Comparison of ENCODE assay signal across 1 cellular context in the genomic region with DNA sequence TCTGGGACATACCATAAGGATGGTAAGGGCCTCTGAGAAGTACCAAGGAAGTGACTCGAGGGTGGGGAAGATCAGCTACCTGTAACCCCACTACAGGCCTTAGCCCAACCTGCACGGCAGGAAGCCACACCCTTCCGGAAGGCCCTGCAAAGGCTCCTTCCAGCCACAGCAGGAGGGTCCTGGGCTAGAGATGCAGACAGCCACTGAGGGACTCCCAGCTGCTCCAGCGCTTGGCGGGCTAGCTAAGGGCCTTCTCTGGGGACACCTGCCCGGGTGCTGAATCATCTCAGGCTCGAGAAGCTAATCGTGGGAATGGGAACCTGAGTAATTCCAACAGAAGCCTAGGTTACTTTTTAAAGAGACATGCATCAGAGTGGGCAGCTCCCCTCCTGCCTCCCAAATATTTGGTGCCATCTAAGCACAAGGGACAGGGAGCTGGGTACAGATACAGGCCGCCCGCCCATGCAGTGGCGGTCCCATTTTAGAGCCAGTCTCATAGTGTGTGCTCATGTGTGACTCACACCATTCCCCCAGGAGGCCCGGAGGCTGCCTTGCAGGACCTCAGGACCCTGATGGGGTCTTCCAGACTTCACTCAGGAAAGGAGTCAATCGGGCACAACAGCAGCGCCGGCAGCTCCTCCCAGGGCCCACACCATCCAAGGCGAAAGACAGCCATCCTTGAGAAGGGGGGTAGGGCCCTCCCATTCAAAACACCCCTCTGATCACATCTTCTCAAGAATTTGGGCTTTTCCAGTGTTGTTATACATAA.
TF ChIP-seq lines count a peak whose summit lies in the region.

No MANE protein-coding gene starts in this region.

TF ChIP-seq in GM12878, 131 proteins besides CTCF, POLR2A, EP300 and RAD21 (continues in another document):
- TF ChIP-seq, protein P1, sequence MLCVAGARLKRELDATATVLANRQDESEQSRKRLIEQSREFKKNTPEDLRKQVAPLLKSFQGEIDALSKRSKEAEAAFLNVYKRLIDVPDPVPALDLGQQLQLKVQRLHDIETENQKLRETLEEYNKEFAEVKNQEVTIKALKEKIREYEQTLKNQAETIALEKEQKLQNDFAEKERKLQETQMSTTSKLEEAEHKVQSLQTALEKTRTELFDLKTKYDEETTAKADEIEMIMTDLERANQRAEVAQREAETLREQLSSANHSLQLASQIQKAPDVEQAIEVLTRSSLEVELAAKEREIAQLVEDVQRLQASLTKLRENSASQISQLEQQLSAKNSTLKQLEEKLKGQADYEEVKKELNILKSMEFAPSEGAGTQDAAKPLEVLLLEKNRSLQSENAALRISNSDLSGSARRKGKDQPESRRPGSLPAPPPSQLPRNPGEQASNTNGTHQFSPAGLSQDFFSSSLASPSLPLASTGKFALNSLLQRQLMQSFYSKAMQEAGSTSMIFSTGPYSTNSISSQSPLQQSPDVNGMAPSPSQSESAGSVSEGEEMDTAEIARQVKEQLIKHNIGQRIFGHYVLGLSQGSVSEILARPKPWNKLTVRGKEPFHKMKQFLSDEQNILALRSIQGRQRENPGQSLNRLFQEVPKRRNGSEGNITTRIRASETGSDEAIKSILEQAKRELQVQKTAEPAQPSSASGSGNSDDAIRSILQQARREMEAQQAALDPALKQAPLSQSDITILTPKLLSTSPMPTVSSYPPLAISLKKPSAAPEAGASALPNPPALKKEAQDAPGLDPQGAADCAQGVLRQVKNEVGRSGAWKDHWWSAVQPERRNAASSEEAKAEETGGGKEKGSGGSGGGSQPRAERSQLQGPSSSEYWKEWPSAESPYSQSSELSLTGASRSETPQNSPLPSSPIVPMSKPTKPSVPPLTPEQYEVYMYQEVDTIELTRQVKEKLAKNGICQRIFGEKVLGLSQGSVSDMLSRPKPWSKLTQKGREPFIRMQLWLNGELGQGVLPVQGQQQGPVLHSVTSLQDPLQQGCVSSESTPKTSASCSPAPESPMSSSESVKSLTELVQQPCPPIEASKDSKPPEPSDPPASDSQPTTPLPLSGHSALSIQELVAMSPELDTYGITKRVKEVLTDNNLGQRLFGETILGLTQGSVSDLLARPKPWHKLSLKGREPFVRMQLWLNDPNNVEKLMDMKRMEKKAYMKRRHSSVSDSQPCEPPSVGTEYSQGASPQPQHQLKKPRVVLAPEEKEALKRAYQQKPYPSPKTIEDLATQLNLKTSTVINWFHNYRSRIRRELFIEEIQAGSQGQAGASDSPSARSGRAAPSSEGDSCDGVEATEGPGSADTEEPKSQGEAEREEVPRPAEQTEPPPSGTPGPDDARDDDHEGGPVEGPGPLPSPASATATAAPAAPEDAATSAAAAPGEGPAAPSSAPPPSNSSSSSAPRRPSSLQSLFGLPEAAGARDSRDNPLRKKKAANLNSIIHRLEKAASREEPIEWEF (IDR thresholded peaks at IDR 0.05; ENCODE audit: insufficient replicate concordance, low read depth, low read length), result no peak
- TF ChIP-seq GATAD2B (conservative IDR thresholded peaks at IDR 0.05; ENCODE audit: low read depth) (no peak), CREM (IDR thresholded peaks at IDR 0.05; ENCODE audit: low read depth) (no peak), NFIC (IDR thresholded peaks at IDR 0.05; ENCODE audit: low read depth, low read length) (no peak), PAX8 (IDR thresholded peaks at IDR 0.05) (no peak), POLR2AphosphoS5 (IDR thresholded peaks at IDR 0.05; ENCODE audit: low read length) (peak; percentile 37; the same call in 1 of the 2 replicates), SRF (IDR thresholded peaks at IDR 0.05; ENCODE audit: low read depth in 2 of 2, low read length in 2 of 2) (peak; percentile 59 to 80; a peak in 1 of 4 replicates), FOS (IDR thresholded peaks at IDR 0.05; ENCODE audit: borderline replicate concordance, extremely low read depth, insufficient read length) (no peak), ELK1 (IDR thresholded peaks at IDR 0.05; ENCODE audit: low read depth, low read length) (0 out of 2 replicates have a peak, but pooled peaks have one; percentile 11), NR2C1 (IDR thresholded peaks at IDR 0.05) (no peak), RCOR1 (conservative IDR thresholded peaks at IDR 0.05; ENCODE audit: low read depth, low read length) (no peak), MEF2A (IDR thresholded peaks at IDR 0.05; ENCODE audit: insufficient read depth, low read depth, low read length) (no peak), FOXK2 (IDR thresholded peaks at IDR 0.05) (no peak), TAF1 (IDR thresholded peaks at IDR 0.05; ENCODE audit: borderline replicate concordance, low read depth, low read length) (no peak), CBX5 (IDR thresholded peaks at IDR 0.05; ENCODE audit: low read depth) (no peak), EZH2 (IDR thresholded peaks at IDR 0.05; ENCODE audit: borderline replicate concordance, control insufficient read depth, low read depth, low read length) (no peak), ZBED1 (IDR thresholded peaks at IDR 0.05; ENCODE audit: borderline replicate concordance) (no peak), JUNB (IDR thresholded peaks at IDR 0.05) (no peak), NR2C2 (IDR thresholded peaks at IDR 0.05; ENCODE audit: borderline replicate concordance, control insufficient read depth, insufficient read length, low read depth) (no peak), BACH1 (IDR thresholded peaks at IDR 0.05; ENCODE audit: borderline replicate concordance) (no peak), MYC (IDR thresholded peaks at IDR 0.05; ENCODE audit: insufficient read depth, insufficient read length, insufficient replicate concordance, low read length, severe bottlenecking) (no peak), SIN3A (IDR thresholded peaks at IDR 0.05; ENCODE audit: low read depth, low read length) (no peak), ESRRA (IDR thresholded peaks at IDR 0.05; ENCODE audit: low read length) (no peak), MEF2B (IDR thresholded peaks at IDR 0.05; ENCODE audit: partially characterized antibody, poor library complexity, severe bottlenecking) (peak; percentile 63), RB1 (IDR thresholded peaks at IDR 0.05; ENCODE audit: borderline replicate concordance) (no peak), SMC3 (IDR thresholded peaks at IDR 0.05; ENCODE audit: borderline replicate concordance, low read length) (no peak), IRF4 (IDR thresholded peaks at IDR 0.05; ENCODE audit: low read depth, low read length) (no peak), LARP7 (IDR thresholded peaks at IDR 0.05) (no peak), SUZ12 (IDR thresholded peaks at IDR 0.05; ENCODE audit: unreplicated experiment) (no peak), ZNF622 (IDR thresholded peaks at IDR 0.05) (no peak), HDGF (IDR thresholded peaks at IDR 0.05) (no peak), MTA2 (IDR thresholded peaks at IDR 0.05; ENCODE audit: low read depth) (no peak), IKZF1 (conservative IDR thresholded peaks at IDR 0.05) (peak; percentile 55; the same call in 1 of the 2 replicates), JUND (IDR thresholded peaks at IDR 0.05; ENCODE audit: low read depth, low read length) (no peak), NFXL1 (IDR thresholded peaks at IDR 0.05; ENCODE audit: borderline replicate concordance) (no peak), ZNF687 (IDR thresholded peaks at IDR 0.05) (0 out of 2 replicates have a peak, but pooled peaks have one; percentile 33), SIX5 (IDR thresholded peaks at IDR 0.05; ENCODE audit: low read depth, low read length, severe bottlenecking) (no peak), IKZF2 (IDR thresholded peaks at IDR 0.05) (0 out of 4 replicates have a peak, but pooled peaks have one; percentile 18 to 26), BCL3 (IDR thresholded peaks at IDR 0.05; ENCODE audit: borderline replicate concordance, insufficient read depth, low read depth, low read length, poor library complexity, severe bottlenecking) (no peak)
- TF ChIP-seq, protein P2, sequence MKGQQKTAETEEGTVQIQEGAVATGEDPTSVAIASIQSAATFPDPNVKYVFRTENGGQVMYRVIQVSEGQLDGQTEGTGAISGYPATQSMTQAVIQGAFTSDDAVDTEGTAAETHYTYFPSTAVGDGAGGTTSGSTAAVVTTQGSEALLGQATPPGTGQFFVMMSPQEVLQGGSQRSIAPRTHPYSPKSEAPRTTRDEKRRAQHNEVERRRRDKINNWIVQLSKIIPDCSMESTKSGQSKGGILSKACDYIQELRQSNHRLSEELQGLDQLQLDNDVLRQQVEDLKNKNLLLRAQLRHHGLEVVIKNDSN (IDR thresholded peaks at IDR 0.05; ENCODE audit: borderline replicate concordance, extremely low read length, insufficient read depth, low read depth, low read length), result no peak
- TF ChIP-seq, protein P3, sequence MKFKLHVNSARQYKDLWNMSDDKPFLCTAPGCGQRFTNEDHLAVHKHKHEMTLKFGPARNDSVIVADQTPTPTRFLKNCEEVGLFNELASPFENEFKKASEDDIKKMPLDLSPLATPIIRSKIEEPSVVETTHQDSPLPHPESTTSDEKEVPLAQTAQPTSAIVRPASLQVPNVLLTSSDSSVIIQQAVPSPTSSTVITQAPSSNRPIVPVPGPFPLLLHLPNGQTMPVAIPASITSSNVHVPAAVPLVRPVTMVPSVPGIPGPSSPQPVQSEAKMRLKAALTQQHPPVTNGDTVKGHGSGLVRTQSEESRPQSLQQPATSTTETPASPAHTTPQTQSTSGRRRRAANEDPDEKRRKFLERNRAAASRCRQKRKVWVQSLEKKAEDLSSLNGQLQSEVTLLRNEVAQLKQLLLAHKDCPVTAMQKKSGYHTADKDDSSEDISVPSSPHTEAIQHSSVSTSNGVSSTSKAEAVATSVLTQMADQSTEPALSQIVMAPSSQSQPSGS (IDR thresholded peaks at IDR 0.05; ENCODE audit: low read length), result no peak
- TF ChIP-seq, protein P4, sequence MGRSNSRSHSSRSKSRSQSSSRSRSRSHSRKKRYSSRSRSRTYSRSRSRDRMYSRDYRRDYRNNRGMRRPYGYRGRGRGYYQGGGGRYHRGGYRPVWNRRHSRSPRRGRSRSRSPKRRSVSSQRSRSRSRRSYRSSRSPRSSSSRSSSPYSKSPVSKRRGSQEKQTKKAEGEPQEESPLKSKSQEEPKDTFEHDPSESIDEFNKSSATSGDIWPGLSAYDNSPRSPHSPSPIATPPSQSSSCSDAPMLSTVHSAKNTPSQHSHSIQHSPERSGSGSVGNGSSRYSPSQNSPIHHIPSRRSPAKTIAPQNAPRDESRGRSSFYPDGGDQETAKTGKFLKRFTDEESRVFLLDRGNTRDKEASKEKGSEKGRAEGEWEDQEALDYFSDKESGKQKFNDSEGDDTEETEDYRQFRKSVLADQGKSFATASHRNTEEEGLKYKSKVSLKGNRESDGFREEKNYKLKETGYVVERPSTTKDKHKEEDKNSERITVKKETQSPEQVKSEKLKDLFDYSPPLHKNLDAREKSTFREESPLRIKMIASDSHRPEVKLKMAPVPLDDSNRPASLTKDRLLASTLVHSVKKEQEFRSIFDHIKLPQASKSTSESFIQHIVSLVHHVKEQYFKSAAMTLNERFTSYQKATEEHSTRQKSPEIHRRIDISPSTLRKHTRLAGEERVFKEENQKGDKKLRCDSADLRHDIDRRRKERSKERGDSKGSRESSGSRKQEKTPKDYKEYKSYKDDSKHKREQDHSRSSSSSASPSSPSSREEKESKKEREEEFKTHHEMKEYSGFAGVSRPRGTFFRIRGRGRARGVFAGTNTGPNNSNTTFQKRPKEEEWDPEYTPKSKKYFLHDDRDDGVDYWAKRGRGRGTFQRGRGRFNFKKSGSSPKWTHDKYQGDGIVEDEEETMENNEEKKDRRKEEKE (IDR thresholded peaks at IDR 0.05), result no peak
- TF ChIP-seq, protein P5, sequence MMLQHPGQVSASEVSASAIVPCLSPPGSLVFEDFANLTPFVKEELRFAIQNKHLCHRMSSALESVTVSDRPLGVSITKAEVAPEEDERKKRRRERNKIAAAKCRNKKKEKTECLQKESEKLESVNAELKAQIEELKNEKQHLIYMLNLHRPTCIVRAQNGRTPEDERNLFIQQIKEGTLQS (IDR thresholded peaks at IDR 0.05; ENCODE audit: borderline replicate concordance, extremely low read depth, low read depth, low read length), result no peak
